Comparison of ENCODE assay signal across 1 cellular context in the genomic region with DNA sequence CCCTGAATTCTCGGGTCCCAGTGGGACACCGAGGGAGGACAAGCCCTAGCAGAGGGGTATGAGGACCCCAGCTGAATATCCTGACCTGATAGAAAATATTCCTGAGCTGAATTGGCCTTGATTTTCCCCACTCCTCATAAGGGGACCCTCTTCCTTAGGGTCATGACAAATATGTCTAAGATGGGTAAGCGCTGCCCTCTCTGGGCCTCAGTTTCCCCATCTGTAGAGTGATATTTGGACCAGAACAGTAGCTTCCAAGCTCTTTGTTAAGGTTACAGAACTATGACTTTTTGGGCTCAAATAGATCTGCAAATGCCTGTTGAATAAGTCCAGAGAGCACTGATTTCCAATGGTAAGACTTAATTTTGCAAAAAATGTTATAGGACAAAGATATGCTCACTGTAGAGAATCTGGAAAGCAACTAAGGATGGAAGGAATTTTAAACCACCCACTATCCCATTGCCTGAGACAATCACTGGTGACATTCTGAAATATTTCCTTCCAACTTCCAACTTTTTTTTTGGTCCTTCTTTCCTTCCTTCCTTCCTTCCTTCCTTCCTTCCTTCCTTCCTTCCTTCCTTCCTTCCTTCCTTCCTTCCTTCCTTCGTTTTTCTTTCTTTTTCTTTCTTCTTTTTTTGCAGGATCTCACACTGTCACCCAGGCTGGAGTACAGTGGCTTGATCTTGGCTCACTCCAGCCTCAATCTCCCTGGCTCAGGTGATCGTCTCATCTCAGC.
TF ChIP-seq lines count a peak whose summit lies in the region.

No MANE protein-coding gene starts in this region.

TF ChIP-seq in IMR-90, 13 proteins besides CTCF, POLR2A, EP300 and RAD21:
- TF ChIP-seq FOS (IDR thresholded peaks at IDR 0.05; ENCODE audit: low read depth, low read length) (no peak), RCOR1 (IDR thresholded peaks at IDR 0.05; ENCODE audit: insufficient replicate concordance, low read length) (no peak), NFE2L2 (IDR thresholded peaks at IDR 0.05; ENCODE audit: low read depth, low read length) (no peak), BHLHE40 (IDR thresholded peaks at IDR 0.05; ENCODE audit: low read depth, low read length) (no peak), SMC3 (IDR thresholded peaks at IDR 0.05; ENCODE audit: low read depth, low read length) (no peak), MAFK (IDR thresholded peaks at IDR 0.05; ENCODE audit: low read depth, low read length) (no peak)
- TF ChIP-seq, protein P1, sequence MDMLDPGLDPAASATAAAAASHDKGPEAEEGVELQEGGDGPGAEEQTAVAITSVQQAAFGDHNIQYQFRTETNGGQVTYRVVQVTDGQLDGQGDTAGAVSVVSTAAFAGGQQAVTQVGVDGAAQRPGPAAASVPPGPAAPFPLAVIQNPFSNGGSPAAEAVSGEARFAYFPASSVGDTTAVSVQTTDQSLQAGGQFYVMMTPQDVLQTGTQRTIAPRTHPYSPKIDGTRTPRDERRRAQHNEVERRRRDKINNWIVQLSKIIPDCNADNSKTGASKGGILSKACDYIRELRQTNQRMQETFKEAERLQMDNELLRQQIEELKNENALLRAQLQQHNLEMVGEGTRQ (IDR thresholded peaks at IDR 0.05; ENCODE audit: low read depth, low read length), result no peak
